Comparison of ENCODE assay signal across 23 cellular contexts in genomic region chr1:118250232-118250631, GRCh38.
"Had no signal": no experiment of that assay in that cellular context is flagged by ENCODE, and none has a peak within 500 bp of the region (broad histone marks: within the 10 kb centered on the region; RNA-seq: fewer than 3 reads in every experiment).

No MANE protein-coding gene starts in this region.

- H3K4me1 ChIP-seq: esophagus squamous epithelium, sigmoid colon, upper lobe of left lung had no signal

- H3K27ac Mint-ChIP-seq: activated B cell treated with CpG ODN at 0.5 μM for 24 hours; activated CD4-positive, alpha-beta memory T cell treated with anti-CD3 and anti-CD28 coated beads, Interleukin-2, amount 10 ng/mL, durations not matched to agents 7 days and 5 days; activated CD8-positive, alpha-beta memory T cell treated with anti-CD3 and anti-CD28 coated beads, Interleukin-2, amount 10 ng/mL, durations not matched to agents 7 days and 5 days; activated naive CD8-positive, alpha-beta T cell; dendritic cell treated with granulocyte-macrophage colony-stimulating factor and Interleukin-4, amounts not matched to agents 40 ng/mL and 50 ng/mL, for 4 days; naive thymus-derived CD4-positive, alpha-beta T cell; stimulated activated memory B cell treated with anti-CD40 and anti-IgM and Interleukin-4, amounts not matched to agents 10 μg/mL and 1 μg/mL and 100 μg/mL, for 72 hours; T-helper 2 cell treated with Interferon-gamma antibody and Interleukin-4, amounts not matched to agents 5 μg/mL and 100 μg/mL, for 36 hours had no signal

- H3K27ac ChIP-seq: cardiac muscle cell, esophagus squamous epithelium, neutrophil, sigmoid colon, spleen, thoracic aorta, upper lobe of left lung had no signal

- H3K9me3 Mint-ChIP-seq: activated B cell treated with CpG ODN at 0.5 μM for 24 hours; activated CD4-positive, alpha-beta memory T cell treated with anti-CD3 and anti-CD28 coated beads, Interleukin-2, amount 10 ng/mL, durations not matched to agents 7 days and 5 days; dendritic cell treated with granulocyte-macrophage colony-stimulating factor and Interleukin-4, amounts not matched to agents 40 ng/mL and 50 ng/mL, for 4 days; stimulated activated memory B cell treated with anti-CD40 and anti-IgM and Interleukin-4, amounts not matched to agents 10 μg/mL and 1 μg/mL and 100 μg/mL, for 72 hours; T-helper 2 cell treated with Interferon-gamma antibody and Interleukin-4, amounts not matched to agents 5 μg/mL and 100 μg/mL, for 36 hours had no signal

- ATAC-seq: activated CD8-positive, alpha-beta memory T cell treated with anti-CD3 and anti-CD28 coated beads, Interleukin-2, amount 10 ng/mL, durations not matched to agents 7 days and 5 days; left ventricle myocardium superior; mucosa of descending colon; naive thymus-derived CD4-positive, alpha-beta T cell; stimulated activated memory B cell treated with anti-CD40 and anti-IgM and Interleukin-4, amounts not matched to agents 10 μg/mL and 1 μg/mL and 100 μg/mL, for 72 hours had no signal

- H3K36me3 ChIP-seq: cardiac muscle cell, esophagus squamous epithelium, neutrophil, sigmoid colon, spleen, thoracic aorta, upper lobe of left lung had no signal

- H3K4me1 Mint-ChIP-seq: activated B cell treated with CpG ODN at 0.5 μM for 24 hours; activated CD4-positive, alpha-beta memory T cell treated with anti-CD3 and anti-CD28 coated beads, Interleukin-2, amount 10 ng/mL, durations not matched to agents 7 days and 5 days; activated CD8-positive, alpha-beta memory T cell treated with anti-CD3 and anti-CD28 coated beads, Interleukin-2, amount 10 ng/mL, durations not matched to agents 7 days and 5 days; naive thymus-derived CD4-positive, alpha-beta T cell; stimulated activated memory B cell treated with anti-CD40 and anti-IgM and Interleukin-4, amounts not matched to agents 10 μg/mL and 1 μg/mL and 100 μg/mL, for 72 hours had no signal

- DNase-seq: activated B cell treated with CpG ODN at 0.5 μM for 24 hours; activated CD4-positive, alpha-beta memory T cell treated with anti-CD3 and anti-CD28 coated beads, Interleukin-2, amount 10 ng/mL, durations not matched to agents 7 days and 5 days; activated CD4-positive, alpha-beta T cell treated with anti-CD3 and anti-CD28 coated beads for 48 hours; activated CD8-positive, alpha-beta memory T cell treated with anti-CD3 and anti-CD28 coated beads, Interleukin-2, amount 10 ng/mL, durations not matched to agents 7 days and 5 days; amniotic stem cell; effector CD8-positive, alpha-beta T cell; esophagus squamous epithelium; hippocampal formation; left ventricle myocardium superior; mucosa of descending colon; naive thymus-derived CD4-positive, alpha-beta T cell; posterior cingulate gyrus; sigmoid colon; spleen; stimulated activated CD4-positive, alpha-beta T cell treated with anti-CD3 and anti-CD28 coated beads, Interleukin-4, amount 100 ng/mL, for 4 hours; upper lobe of left lung had no signal

- H3K4me3 Mint-ChIP-seq: activated B cell treated with CpG ODN at 0.5 μM for 24 hours; activated CD4-positive, alpha-beta memory T cell treated with anti-CD3 and anti-CD28 coated beads, Interleukin-2, amount 10 ng/mL, durations not matched to agents 7 days and 5 days; activated CD8-positive, alpha-beta memory T cell treated with anti-CD3 and anti-CD28 coated beads, Interleukin-2, amount 10 ng/mL, durations not matched to agents 7 days and 5 days; activated naive CD8-positive, alpha-beta T cell; dendritic cell treated with granulocyte-macrophage colony-stimulating factor and Interleukin-4, amounts not matched to agents 40 ng/mL and 50 ng/mL, for 4 days; naive thymus-derived CD4-positive, alpha-beta T cell; stimulated activated memory B cell treated with anti-CD40 and anti-IgM and Interleukin-4, amounts not matched to agents 10 μg/mL and 1 μg/mL and 100 μg/mL, for 72 hours; T-helper 2 cell treated with Interferon-gamma antibody and Interleukin-4, amounts not matched to agents 5 μg/mL and 100 μg/mL, for 36 hours had no signal

- H3K36me3 Mint-ChIP-seq: activated CD8-positive, alpha-beta memory T cell treated with anti-CD3 and anti-CD28 coated beads, Interleukin-2, amount 10 ng/mL, durations not matched to agents 7 days and 5 days; activated naive CD8-positive, alpha-beta T cell; naive thymus-derived CD4-positive, alpha-beta T cell; stimulated activated memory B cell treated with anti-CD40 and anti-IgM and Interleukin-4, amounts not matched to agents 10 μg/mL and 1 μg/mL and 100 μg/mL, for 72 hours had no signal

- H3K9me3 ChIP-seq: esophagus squamous epithelium, mucosa of descending colon, neutrophil, sigmoid colon, spleen, thoracic aorta, upper lobe of left lung had no signal

- H3K27me3 Mint-ChIP-seq: activated B cell treated with CpG ODN at 0.5 μM for 24 hours; activated CD4-positive, alpha-beta memory T cell treated with anti-CD3 and anti-CD28 coated beads, Interleukin-2, amount 10 ng/mL, durations not matched to agents 7 days and 5 days; activated CD8-positive, alpha-beta memory T cell treated with anti-CD3 and anti-CD28 coated beads, Interleukin-2, amount 10 ng/mL, durations not matched to agents 7 days and 5 days; dendritic cell treated with granulocyte-macrophage colony-stimulating factor and Interleukin-4, amounts not matched to agents 40 ng/mL and 50 ng/mL, for 4 days; stimulated activated memory B cell treated with anti-CD40 and anti-IgM and Interleukin-4, amounts not matched to agents 10 μg/mL and 1 μg/mL and 100 μg/mL, for 72 hours had no signal

- H3K27me3 ChIP-seq: cardiac muscle cell, esophagus squamous epithelium, neutrophil, sigmoid colon, spleen, upper lobe of left lung had no signal

- H3K4me3 ChIP-seq: cardiac muscle cell, esophagus squamous epithelium, mucosa of descending colon, sigmoid colon, spleen, thoracic aorta, upper lobe of left lung had no signal
